ENCODE assay signal across 8 cellular contexts in genomic region chr1:21321963-21322680, GRCh38. TPM values are rescaled to one million over a fixed set of nuclear protein-coding genes. Genes with fewer than 3 reads are reported as not detected.
A peak's percentile ranks its signal among the peaks of the same experiment; 100 is the strongest.
DNase-seq lines count a peak whose midpoint lies in the region; ATAC-seq and TF ChIP-seq lines count a peak whose summit lies in the region.

No MANE protein-coding gene starts in this region.

- peak overlapping the region in 3 of 5 experiments; percentile 83 to 98 (median 94) for H3K27ac Mint-ChIP-seq in brain

- H3K4me2 ChIP-seq in mesenchymal stem cell (ENCODE audit: low read length, poor library complexity, severe bottlenecking), result no peak overlapping the region

- H3K9me3 Mint-ChIP-seq in brain, result no peaks in the 10 kb centered on the region

- peaks cover 33% of the 10 kb centered on the region for H3K79me1 ChIP-seq in mesenchymal stem cell (replicated peaks; ENCODE audit: low read length, poor library complexity, severe bottlenecking)

- H3K36me3 ChIP-seq in heart left ventricle (no peaks in the 10 kb centered on the region), mesenchymal stem cell (ENCODE audit: control insufficient read depth in 1 of 2, insufficient read depth in 2 of 2, low read depth in 1 of 2, low read length in 2 of 2) (peaks cover 0 to 6% of the 10 kb centered on the region in 2 experiments), uterus (no peaks in the 10 kb centered on the region)

- intact Hi-C loops in heart left ventricle (cut with DNase I), result loop anchor here in 2 of 10 donors (5.0 kb wide), 1 partner anchor 40 kb away; no protein-coding TSS in a partner anchor
- intact Hi-C loops in left ventricle myocardium superior (cut with micrococcal nuclease), result no loop called here
- intact Hi-C loops in uterus (cut with DNase I; ENCODE audit: low total_unique reads), result no loop called here

- peak overlapping the region in 1 of 5 experiments; percentile 47 for H3K4me3 Mint-ChIP-seq in brain

- 84 to 94% (median 88%) methylated on average over 7 to 9 of the region's 9 CpGs for WGBS in heart left ventricle, 4 donors
- 62% methylated on average over 8 of the region's 9 CpGs for WGBS in mesenchymal stem cell

- H3K4me1 Mint-ChIP-seq in brain, result peaks cover 97% of the 10 kb centered on the region

- no peaks in the 10 kb centered on the region for H3K27me3 ChIP-seq in heart left ventricle
- no peaks in the 10 kb centered on the region for H3K27me3 ChIP-seq in mesenchymal stem cell (ENCODE audit: control insufficient read depth in 1 of 2, insufficient read depth in 1 of 2, low read length in 2 of 2)
- no peaks in the 10 kb centered on the region for H3K27me3 ChIP-seq in uterus

- H2AFZ ChIP-seq in mesenchymal stem cell (ENCODE audit: low read depth, low read length), result no peak overlapping the region

- peak overlapping the region; percentile 98 for H2BK120ac ChIP-seq in mesenchymal stem cell (ENCODE audit: low read depth, low read length)

- H2BK5ac ChIP-seq in mesenchymal stem cell (ENCODE audit: low read depth, low read length, poor library complexity, severe bottlenecking), result peak overlapping the region; percentile 21

- H3K9me3 ChIP-seq in heart left ventricle (no peaks in the 10 kb centered on the region), mesenchymal stem cell (ENCODE audit: control insufficient read depth, low read length) (no peaks in the 10 kb centered on the region), uterus (no peaks in the 10 kb centered on the region)

- H3K14ac ChIP-seq in mesenchymal stem cell (ENCODE audit: low read length in 2 of 2), result peak overlapping the region in 1 of 2 experiments; percentile 50

- peak overlapping the region; percentile 32 for H2AK5ac ChIP-seq in mesenchymal stem cell (ENCODE audit: low read length, severe bottlenecking)

- peak overlapping the region; percentile 96 to 100 for H3K18ac ChIP-seq in mesenchymal stem cell (ENCODE audit: low read depth in 1 of 2, low read length in 2 of 2)

- ATAC-seq in heart left ventricle (no peak), left ventricle myocardium superior (no peak), omental fat pad (ENCODE audit: low FRiP score) (no peak)

- H3K36me3 Mint-ChIP-seq in brain, result no peaks in the 10 kb centered on the region

- TF ChIP-seq CTCF in heart left ventricle (IDR thresholded peaks at IDR 0.05) (no peak), brain (conservative IDR thresholded peaks at IDR 0.05) (peak in 1 of 2 experiments; percentile 29), uterus (IDR thresholded peaks at IDR 0.05) (peak in 1 of 4 experiments; percentile 9), omental fat pad (IDR thresholded peaks at IDR 0.05) (no peak)

- DNase-seq in heart left ventricle (no peak), left ventricle myocardium superior (no peak), mesenchymal stem cell (no peak), uterus (no peak), omental fat pad (ENCODE audit: low spot score) (no peak), COLO668 (lab: John Stamatoyannopoulos, UW; ENCODE audit: unreplicated experiment) (no peak)
- no peak for DNase-seq in effector CD8-positive, alpha-beta T cell (lab: John Stamatoyannopoulos, UW)

- TF ChIP-seq POLR2A in heart left ventricle (IDR thresholded peaks at IDR 0.05) (no peak), uterus (IDR thresholded peaks at IDR 0.05) (no peak)

- peak overlapping the region; percentile 12 for H3K9ac ChIP-seq in mesenchymal stem cell (ENCODE audit: low read length)

- H3K4ac ChIP-seq in mesenchymal stem cell (ENCODE audit: low read depth in 1 of 2, low read length in 2 of 2), result peak overlapping the region; percentile 94 to 96

- H4K8ac ChIP-seq in mesenchymal stem cell (ENCODE audit: low read length), result peak overlapping the region; percentile 90

- H3K23ac ChIP-seq in mesenchymal stem cell (ENCODE audit: low read length in 2 of 2), result peak overlapping the region in 1 of 2 experiments; percentile 97

- H2BK15ac ChIP-seq in mesenchymal stem cell (ENCODE audit: low read depth, poor library complexity, severe bottlenecking), result peak overlapping the region; percentile 68

- H3K27me3 Mint-ChIP-seq in brain, result no peaks in the 10 kb centered on the region

- H3K4me1 ChIP-seq in heart left ventricle (peaks cover 12 to 99% (median 90%) of the 10 kb centered on the region in 12 donors), mesenchymal stem cell (ENCODE audit: control insufficient read depth, insufficient read depth, low read depth, low read length) (peaks cover 74% of the 10 kb centered on the region), uterus (peaks cover 42 to 61% of the 10 kb centered on the region in 2 donors)

- H3K27ac ChIP-seq in heart left ventricle, result peak overlapping the region in 11 of 12 donors; percentile 6 to 91 (median 83)
- peak overlapping the region; percentile 94 for H3K27ac ChIP-seq in mesenchymal stem cell (ENCODE audit: low read length, poor library complexity, severe bottlenecking)
- H3K27ac ChIP-seq in uterus, result peak overlapping the region; percentile 85 to 93

- no peak overlapping the region for H3K4me3 ChIP-seq in heart left ventricle
- no peak overlapping the region for H3K4me3 ChIP-seq in mesenchymal stem cell (ENCODE audit: insufficient read depth in 1 of 2, low read depth in 1 of 2, low read length in 2 of 2)
- no peak overlapping the region for H3K4me3 ChIP-seq in uterus

- peak overlapping the region; percentile 96 to 100 for H2BK12ac ChIP-seq in mesenchymal stem cell (ENCODE audit: low read length in 2 of 2)

- peak overlapping the region; percentile 98 for H4K91ac ChIP-seq in mesenchymal stem cell (ENCODE audit: low read length)

RNA-seq across cellular contexts. Expression of gene ECE1, which starts 31.9 kb away (rescaled TPM):
- 100 to 1,000 TPM in 1 of 9 donors, 10 to 100 TPM in 8; 37.3 to 140 (median 59.4) TPM for total RNA-seq in heart left ventricle
- polyA plus RNA-seq in heart left ventricle, result 10 to 100 TPM; 38.4 to 61.3 TPM
- 43.3 TPM for total RNA-seq in left ventricle myocardium superior
- polyA plus RNA-seq in brain (ENCODE audit: insufficient read depth, low read depth, low replicate concordance), result 70.1 TPM
- polyA plus RNA-seq in mesenchymal stem cell (2013, experiment 1 of 2), result 229 TPM
- 222 TPM for polyA plus RNA-seq in mesenchymal stem cell (2013, experiment 2 of 2)
- total RNA-seq in uterus, result 100 to 1,000 TPM in 1 of 4 donors, 10 to 100 TPM in 3; 45.6 to 175 (median 59.1) TPM
- total RNA-seq in omental fat pad, result 100 to 1,000 TPM in 2 of 4 donors, 10 to 100 TPM in 2; 43.5 to 158 (median 114) TPM
